Comparison of ENCODE assay signal across 19 cellular contexts in the genomic region with DNA sequence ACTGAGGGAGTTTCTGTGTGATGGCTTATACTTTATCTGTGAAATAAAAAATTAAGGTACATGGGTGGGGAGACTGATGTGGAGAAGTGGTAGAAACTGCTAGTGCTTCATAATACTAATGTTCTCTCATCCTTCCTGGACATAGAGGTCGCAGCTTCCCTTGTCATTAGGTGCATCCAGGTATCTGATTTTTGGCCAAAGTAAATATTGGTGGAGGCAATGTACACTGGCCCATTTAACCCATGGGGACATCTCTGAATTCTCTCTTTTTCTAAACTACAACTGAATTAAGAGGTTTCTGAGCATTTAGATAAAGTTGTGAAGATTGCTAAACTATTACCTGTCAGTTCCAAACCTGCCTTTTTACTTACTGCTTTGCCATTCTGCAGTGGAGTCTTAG.
"Had no signal": no experiment of that assay in that cellular context is flagged by ENCODE, and none has a peak within 500 bp of the region (broad histone marks: within the 10 kb centered on the region; RNA-seq: fewer than 3 reads in every experiment).

No MANE protein-coding gene starts in this region.

- H3K27ac ChIP-seq: RWPE1 had no signal

- H3K4me2 ChIP-seq: SK-N-SH had no signal

- H3K9me3 ChIP-seq: SK-N-SH had no signal

- ATAC-seq: Panc1, PC-3 had no signal

- H3K9ac ChIP-seq: SK-N-SH had no signal

- DNase-seq: IMR-90; Karpas-422; KG1; MM.1S; NCI-H187; NCI-H2081 treated with DMSO at 0.1 percent for 48 hours; NCI-H2171; NCI-H345; NCI-H446 treated with DMSO at 0.1 percent for 48 hours; NCI-H510A treated with DMSO at 0.1 percent for 48 hours; NCI-H526; NCI-H748 treated with DMSO at 0.1 percent for 48 hours; NK-92 treated with Interleukin-12 subunit alpha and Interleukin-12 subunit beta, amount 100 ng/mL, for 24 hours; PC-3; SHP77; SK-N-SH; SW 1271 had no signal
